Comparison of ENCODE assay signal across 10 cellular contexts in the genomic region with DNA sequence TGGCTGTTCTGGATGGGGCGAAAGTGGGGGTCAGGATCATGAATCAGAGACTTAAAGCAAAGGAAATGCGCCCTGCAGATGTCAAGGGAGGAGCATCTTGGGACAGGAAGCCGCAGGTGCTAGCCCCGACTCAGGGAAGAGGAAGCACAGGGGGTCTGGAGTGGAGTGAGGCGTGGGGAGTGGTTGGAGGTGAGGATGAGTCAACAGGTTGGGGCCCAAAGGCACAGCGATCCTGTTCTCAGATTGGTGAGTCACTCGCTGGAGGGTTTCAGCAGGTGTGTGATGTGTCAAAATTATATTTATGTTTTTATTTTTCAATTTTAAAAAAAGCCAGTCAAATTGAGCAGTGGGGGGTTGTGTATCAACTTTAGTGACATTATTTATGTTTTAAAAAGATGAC. TPM values are rescaled to one million over a fixed set of nuclear protein-coding genes. Genes with fewer than 3 reads are reported as not detected.
A peak's percentile ranks its signal among the peaks of the same experiment; 100 is the strongest.
DNase-seq lines count a peak whose midpoint lies in the region; ATAC-seq and TF ChIP-seq lines count a peak whose summit lies in the region.
"Had no signal": no experiment of that assay in that cellular context is flagged by ENCODE, and none has a peak within 500 bp of the region (broad histone marks: within the 10 kb centered on the region; RNA-seq: fewer than 3 reads in every experiment).

No MANE protein-coding gene starts in this region.

- ATAC-seq in CD8-positive, alpha-beta T cell = peak; percentile 88
- ATAC-seq in GM21576 (IDR thresholded peaks at IDR 0.05; ENCODE audit: unreplicated experiment) = no peak

- no peaks in the 10 kb centered on the region for H3K9me3 Mint-ChIP-seq in CD8-positive, alpha-beta T cell
- no peaks in the 10 kb centered on the region for H3K9me3 Mint-ChIP-seq in activated T-cell treated with anti-CD3 and anti-CD28 coated beads, Interleukin-2, amount 50 U/mL, for 24 hours

- H3K27ac Mint-ChIP-seq in CD8-positive, alpha-beta T cell = peak overlapping the region; percentile 90
- H3K27ac Mint-ChIP-seq in activated T-cell treated with anti-CD3 and anti-CD28 coated beads, Interleukin-2, amount 50 U/mL, for 24 hours = peak overlapping the region; percentile 85

- no peak overlapping the region for H3K4me3 ChIP-seq in CD8-positive, alpha-beta T cell (ENCODE audit: low read depth, low read length)
- no peak overlapping the region for H3K4me3 ChIP-seq in neuronal stem cell (ENCODE audit: low read length in 2 of 2)
- H3K4me3 ChIP-seq in esophagus squamous epithelium = no peak overlapping the region

- no peaks in the 10 kb centered on the region for H3K27me3 ChIP-seq in CD8-positive, alpha-beta T cell (ENCODE audit: insufficient read depth, low read length)
- peaks cover 0 to 30% (median 1%) of the 10 kb centered on the region in 3 experiments for H3K27me3 ChIP-seq in neuronal stem cell (ENCODE audit: control insufficient read depth in 3 of 3, insufficient read depth in 3 of 3, low read depth in 1 of 3, low read length in 3 of 3)
- no peaks in the 10 kb centered on the region for H3K27me3 ChIP-seq in esophagus squamous epithelium

- H2BK120ac ChIP-seq in neuronal stem cell (ENCODE audit: low read depth, low read length) = no peak overlapping the region

- TF ChIP-seq POLR2A in esophagus squamous epithelium (IDR thresholded peaks at IDR 0.05) = no peak

- H2BK12ac ChIP-seq in neuronal stem cell (ENCODE audit: low read length) = no peak overlapping the region

- no peak overlapping the region for H3K4ac ChIP-seq in neuronal stem cell (ENCODE audit: low read length)

- H4K8ac ChIP-seq in neuronal stem cell (ENCODE audit: low read depth, low read length) = no peak overlapping the region

- H3K27me3 Mint-ChIP-seq in CD8-positive, alpha-beta T cell (ENCODE audit: low read depth) = no peaks in the 10 kb centered on the region
- H3K27me3 Mint-ChIP-seq in activated T-cell treated with anti-CD3 and anti-CD28 coated beads, Interleukin-2, amount 50 U/mL, for 24 hours = no peaks in the 10 kb centered on the region

- H3K4me2 ChIP-seq in neuronal stem cell (ENCODE audit: insufficient read depth, low read length, poor library complexity, severe bottlenecking) = no peak overlapping the region
- H3K4me2 ChIP-seq: KMS-11 had no signal

- WGBS in neuronal stem cell (ENCODE audit: extremely low coverage in 2 of 2, insufficient read length in 2 of 2, insufficient replicate concordance in 1 of 2), 2 donors = no CpG with 5 or more reads among the region's 7 CpGs
- 34 to 35% methylated on average over 7 of the region's 7 CpGs for WGBS in esophagus squamous epithelium, 2 donors

- H3K4me1 Mint-ChIP-seq in CD8-positive, alpha-beta T cell (ENCODE audit: low read depth) = peaks cover 34% of the 10 kb centered on the region
- H3K4me1 Mint-ChIP-seq in activated T-cell treated with anti-CD3 and anti-CD28 coated beads, Interleukin-2, amount 50 U/mL, for 24 hours (ENCODE audit: low read depth) = peaks cover 28% of the 10 kb centered on the region

- no peak overlapping the region for H2BK15ac ChIP-seq in neuronal stem cell (ENCODE audit: low read length)

- no peaks in the 10 kb centered on the region for H3K79me1 ChIP-seq in neuronal stem cell (ENCODE audit: low read depth, low read length)

- DNase-seq in CD8-positive, alpha-beta T cell = peak; percentile 22 to 87 (median 65)
- DNase-seq in NCI-H510A (lab: John Stamatoyannopoulos, UW) (peak; percentile 75), neuronal stem cell (ENCODE audit: low spot score) (no peak), NCI-H1092 (lab: John Stamatoyannopoulos, UW) (no peak), esophagus squamous epithelium (lab: John Stamatoyannopoulos, UW) (no peak), NCI-H526 (lab: John Stamatoyannopoulos, UW) (no peak)
- DNase-seq in activated T-cell treated with anti-CD3 and anti-CD28 coated beads, Interleukin-2, amount 50 U/mL, for 24 hours = peak; percentile 74

- no peaks in the 10 kb centered on the region for H3K9me3 ChIP-seq in CD8-positive, alpha-beta T cell (ENCODE audit: low read length)
- H3K9me3 ChIP-seq in neuronal stem cell (replicated peaks in 1 of 2; ENCODE audit: control insufficient read depth in 2 of 2, insufficient read depth in 1 of 2, low read depth in 1 of 2, low read length in 2 of 2) = no peaks in the 10 kb centered on the region
- H3K9me3 ChIP-seq in esophagus squamous epithelium = no peaks in the 10 kb centered on the region

- H3K4me3 Mint-ChIP-seq in CD8-positive, alpha-beta T cell = peak overlapping the region; percentile 75
- H3K4me3 Mint-ChIP-seq in activated T-cell treated with anti-CD3 and anti-CD28 coated beads, Interleukin-2, amount 50 U/mL, for 24 hours = peak overlapping the region; percentile 11

- no peak overlapping the region for H3K27ac ChIP-seq in CD8-positive, alpha-beta T cell (ENCODE audit: low read depth, low read length)
- H3K27ac ChIP-seq in neuronal stem cell (replicated peaks; ENCODE audit: low read length) (no peak overlapping the region), esophagus squamous epithelium (no peak overlapping the region)
- H3K27ac ChIP-seq: KMS-11 had no signal

- intact Hi-C loops in CD8-positive, alpha-beta T cell (cut with DNase I, micrococcal nuclease) = loop anchor here in 1 of 2 experiments (2.0 kb wide), 1 partner anchor 42 kb away; no protein-coding TSS in a partner anchor
- intact Hi-C loops in esophagus squamous epithelium (cut with DNase I) = no loop called here

- peak overlapping the region; percentile 7 for H3K18ac ChIP-seq in neuronal stem cell (ENCODE audit: low read length)

- no peak overlapping the region for H2BK5ac ChIP-seq in neuronal stem cell (ENCODE audit: low read length)

- TF ChIP-seq CTCF in CD8-positive, alpha-beta T cell (IDR thresholded peaks at IDR 0.05) = no peak
- TF ChIP-seq CTCF in esophagus squamous epithelium (IDR thresholded peaks at IDR 0.05) = no peak

- H3K14ac ChIP-seq in neuronal stem cell (ENCODE audit: low read length) = no peak overlapping the region

- no peak overlapping the region for H2AFZ ChIP-seq in neuronal stem cell (ENCODE audit: low read length)

- no peak overlapping the region for H3K9ac ChIP-seq in neuronal stem cell (ENCODE audit: low read depth, low read length, poor library complexity)
- H3K9ac ChIP-seq: KMS-11 had no signal

- POLR2A ChIA-PET in CD8-positive, alpha-beta T cell (lab: Charles Lee) = no interaction called here

- CTCF ChIA-PET in CD8-positive, alpha-beta T cell (lab: Charles Lee) = no interaction called here

- H3K4me1 ChIP-seq in CD8-positive, alpha-beta T cell (ENCODE audit: insufficient read depth, low read length) = peaks cover 25% of the 10 kb centered on the region
- H3K4me1 ChIP-seq in neuronal stem cell (ENCODE audit: control insufficient read depth in 2 of 2, insufficient read depth in 1 of 2, low read depth in 1 of 2, low read length in 2 of 2) (no peaks in the 10 kb centered on the region), esophagus squamous epithelium (no peaks in the 10 kb centered on the region)

- H3K23ac ChIP-seq in neuronal stem cell (ENCODE audit: low read depth, low read length, poor library complexity) = no peak overlapping the region

- H3K36me3 Mint-ChIP-seq in CD8-positive, alpha-beta T cell = no peaks in the 10 kb centered on the region
- no peaks in the 10 kb centered on the region for H3K36me3 Mint-ChIP-seq in activated T-cell treated with anti-CD3 and anti-CD28 coated beads, Interleukin-2, amount 50 U/mL, for 24 hours (ENCODE audit: low read depth)

- no peak overlapping the region for H4K91ac ChIP-seq in neuronal stem cell (ENCODE audit: low read depth, low read length, poor library complexity)

- H2AK5ac ChIP-seq in neuronal stem cell (ENCODE audit: low read depth, low read length) = no peak overlapping the region

- H3K36me3 ChIP-seq in CD8-positive, alpha-beta T cell (ENCODE audit: insufficient read depth, low read length) = no peaks in the 10 kb centered on the region
- H3K36me3 ChIP-seq in neuronal stem cell (replicated peaks in 1 of 2; ENCODE audit: control insufficient read depth in 2 of 2, insufficient read depth in 2 of 2, low read length in 2 of 2) (no peaks in the 10 kb centered on the region), esophagus squamous epithelium (no peaks in the 10 kb centered on the region)

RNA-seq across cellular contexts. Expression of gene PACSIN1, which starts 19.0 kb away (rescaled TPM):
- 1 to 10 TPM; 1.7 to 2.4 TPM for total RNA-seq in CD8-positive, alpha-beta T cell
- 2.1 TPM for polyA plus RNA-seq in neuronal stem cell (2013, experiment 1 of 2)
- 2.0 TPM for polyA plus RNA-seq in neuronal stem cell (2013, experiment 2 of 2)
- total RNA-seq in esophagus squamous epithelium = not detected
- polyA plus RNA-seq: fibroblast of lung had no signal

RNA-seq across cellular contexts. Expression of gene RPS10, which starts 59.0 kb away (rescaled TPM):
- total RNA-seq in CD8-positive, alpha-beta T cell = 1,000 to 10,000 TPM; 2,721 to 2,770 TPM
- 2,646 TPM for polyA plus RNA-seq in neuronal stem cell (2013, experiment 1 of 2)
- polyA plus RNA-seq in neuronal stem cell (2013, experiment 2 of 2) = 2,609 TPM
- 1,000 to 10,000 TPM in 3 of 4 donors, 100 to 1,000 TPM in 1; 983 to 4,649 (median 2,673) TPM for total RNA-seq in esophagus squamous epithelium

Comparison
In these comparisons a context has a peak if more than half of its experiments do, and no peak if none do; other contexts are left out.
1. DNase-seq: peak in CD8-positive, alpha-beta T cell (7 of 7), NCI-H510A (single experiment) and activated T-cell treated with anti-CD3 and anti-CD28 coated beads, Interleukin-2, amount 50 U/mL, for 24 hours (single experiment); none in neuronal stem cell (single experiment), NCI-H1092 (single experiment), esophagus squamous epithelium (single experiment) and NCI-H526 (0 of 2).